Comparison of ENCODE assay signal across 13 cellular contexts in the genomic region with DNA sequence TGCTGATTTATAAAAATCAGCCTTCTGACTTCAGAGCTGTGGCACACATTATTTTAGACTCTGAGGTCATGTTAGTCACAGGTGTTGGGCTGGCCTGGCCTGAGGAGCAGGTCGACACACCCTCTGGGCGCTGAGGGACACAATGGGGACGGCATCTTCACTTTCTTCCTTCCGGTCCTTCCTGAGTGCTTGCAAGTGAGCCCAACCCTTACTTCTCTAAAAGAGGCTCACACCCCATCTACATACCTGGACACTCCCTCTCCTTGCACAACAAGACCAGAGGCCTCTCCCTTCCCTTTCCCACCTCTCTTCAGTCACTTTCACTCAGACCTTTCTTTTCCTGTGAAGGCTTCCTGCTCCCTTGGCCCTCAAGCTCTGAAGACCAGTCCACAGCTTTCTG.
A peak's percentile ranks its signal among the peaks of the same experiment; 100 is the strongest.
DNase-seq lines count a peak whose midpoint lies in the region; ATAC-seq and TF ChIP-seq lines count a peak whose summit lies in the region.
"Had no signal": no experiment of that assay in that cellular context is flagged by ENCODE, and none has a peak within 500 bp of the region (broad histone marks: within the 10 kb centered on the region; RNA-seq: fewer than 3 reads in every experiment).

No MANE protein-coding gene starts in this region.

- H3K27me3 ChIP-seq in PC-3 (ENCODE audit: low read length) (no peaks in the 10 kb centered on the region), endodermal cell (ENCODE audit: control insufficient read depth, insufficient read depth, low read length, poor library complexity, severe bottlenecking) (no peaks in the 10 kb centered on the region), sigmoid colon (no peaks in the 10 kb centered on the region)

- peaks cover 19% of the 10 kb centered on the region for H3K36me3 Mint-ChIP-seq in HFFc6 (ENCODE audit: low read depth)
- H3K36me3 Mint-ChIP-seq in endodermal cell (ENCODE audit: low read depth) = no peaks in the 10 kb centered on the region

- H3K9me3 ChIP-seq in PC-3 (ENCODE audit: low read length) (no peaks in the 10 kb centered on the region), endodermal cell (ENCODE audit: control insufficient read depth, low read length) (no peaks in the 10 kb centered on the region), sigmoid colon (no peaks in the 10 kb centered on the region)
- H3K9me3 ChIP-seq: thoracic aorta had no signal

- TF ChIP-seq CTCF in HFFc6 (IDR thresholded peaks at IDR 0.05) = no peak
- no peak for TF ChIP-seq CTCF in PC-3 (conservative IDR thresholded peaks at IDR 0.05; ENCODE audit: low read depth, low read length)
- no peak for TF ChIP-seq CTCF in endodermal cell (conservative IDR thresholded peaks at IDR 0.05)
- TF ChIP-seq CTCF in sigmoid colon (IDR thresholded peaks at IDR 0.05) = no peak

- no peaks in the 10 kb centered on the region for H3F3A ChIP-seq in PC-3 (ENCODE audit: low read length, unreplicated experiment)

- H3K36me3 ChIP-seq in PC-3 (ENCODE audit: low read depth, low read length) (no peaks in the 10 kb centered on the region), endodermal cell (ENCODE audit: control insufficient read depth, insufficient read depth, low read length) (no peaks in the 10 kb centered on the region), sigmoid colon (no peaks in the 10 kb centered on the region)
- H3K36me3 ChIP-seq: thoracic aorta had no signal

- no peak overlapping the region for H3K4me3 ChIP-seq in PC-3 (ENCODE audit: low read length)
- no peak overlapping the region for H3K4me3 ChIP-seq in endodermal cell (ENCODE audit: low read length)
- H3K4me3 ChIP-seq in sigmoid colon = no peak overlapping the region
- H3K4me3 ChIP-seq: GM23338, thoracic aorta had no signal

- peak overlapping the region; percentile 70 for H3K27ac Mint-ChIP-seq in HFFc6
- peak overlapping the region; percentile 80 for H3K27ac Mint-ChIP-seq in endodermal cell

- intact Hi-C loops in PC-3 (cut with micrococcal nuclease) (no loop called here), sigmoid colon (cut with DNase I) (no loop called here)

- CTCF ChIA-PET in PC-3 (lab: Charles Lee) = no interaction called here

- H3K4me1 ChIP-seq in PC-3 (ENCODE audit: insufficient read depth, low read length) (peaks cover 29% of the 10 kb centered on the region), endodermal cell (ENCODE audit: control insufficient read depth, insufficient read depth, low read length) (peaks cover 6% of the 10 kb centered on the region), sigmoid colon (peaks cover 0 to 72% (median 68%) of the 10 kb centered on the region in 4 donors)

- no peak for TF ChIP-seq EP300 in sigmoid colon (IDR thresholded peaks at IDR 0.05)

- ATAC-seq in PC-3 = peak; percentile 48
- ATAC-seq in HG02642 (IDR thresholded peaks at IDR 0.05; ENCODE audit: poor library complexity, unreplicated experiment) = no peak
- ATAC-seq in GM18870 (IDR thresholded peaks at IDR 0.05; ENCODE audit: unreplicated experiment) = no peak
- ATAC-seq: GM23338 had no signal

- H3K4me3 Mint-ChIP-seq in HFFc6 = no peak overlapping the region
- H3K4me3 Mint-ChIP-seq in endodermal cell = no peak overlapping the region
- H3K4me3 Mint-ChIP-seq: GM23338 had no signal

- peaks cover 3% of the 10 kb centered on the region for H3K27me3 Mint-ChIP-seq in HFFc6 (ENCODE audit: insufficient read depth)
- H3K27me3 Mint-ChIP-seq in endodermal cell (ENCODE audit: insufficient read depth) = no peaks in the 10 kb centered on the region

- no peaks in the 10 kb centered on the region for H4K20me1 ChIP-seq in PC-3 (ENCODE audit: low read length)

- 90 to 96% methylated on average over 4 of the region's 4 CpGs for WGBS in endodermal cell (ENCODE audit: insufficient coverage in 1 of 2, insufficient read length in 1 of 2), 2 experiments
- WGBS in sigmoid colon, 2 donors = 52 to 72% methylated on average over 4 of the region's 4 CpGs

- H3K4me2 ChIP-seq in PC-3 (ENCODE audit: low read length) = peak overlapping the region; percentile 16; the same call in 1 of the 2 replicates
- H3K4me2 ChIP-seq: GM23338 had no signal

- no peak overlapping the region for H2AFZ ChIP-seq in PC-3 (ENCODE audit: low read length)
- H2AFZ ChIP-seq: GM23338 had no signal

- no peaks in the 10 kb centered on the region for H3K9me3 Mint-ChIP-seq in HFFc6
- H3K9me3 Mint-ChIP-seq in endodermal cell = no peaks in the 10 kb centered on the region
- H3K9me3 Mint-ChIP-seq: GM23338 had no signal

- H3K4me1 Mint-ChIP-seq in HFFc6 (ENCODE audit: low read depth) = peaks cover 90% of the 10 kb centered on the region
- H3K4me1 Mint-ChIP-seq in endodermal cell = peaks cover 32% of the 10 kb centered on the region

- TF ChIP-seq POLR2A in sigmoid colon (IDR thresholded peaks at IDR 0.05) = no peak

- POLR2A ChIA-PET in PC-3 (lab: Charles Lee; ENCODE audit: unreplicated experiment) = interaction anchor here (0.6 kb wide), 1 partner anchor 502 kb away, joined by 3 read pairs; no protein-coding TSS in a partner anchor

- BruUV-seq in PC-3 (replicated peaks; lab: Mats Ljungman, UMichigan) = no TSS peak

- peaks cover 13% of the 10 kb centered on the region for H3K79me2 ChIP-seq in PC-3 (ENCODE audit: low read length)

- H3K9me2 ChIP-seq in PC-3 (replicated peaks; ENCODE audit: low read length) = no peaks in the 10 kb centered on the region

- no peak overlapping the region for H3K9ac ChIP-seq in PC-3 (ENCODE audit: low read length)
- no peak overlapping the region for H3K9ac ChIP-seq in endodermal cell (ENCODE audit: extremely low read depth, low read length, poor library complexity, severe bottlenecking)

- DNase-seq in HFFc6 = no peak
- peak; percentile 58 for DNase-seq in PC-3
- DNase-seq in endodermal cell = peak; percentile 36
- DNase-seq in sigmoid colon = peak; percentile 20
- DNase-seq in mesenteric fat pad (ENCODE audit: low spot score) = no peak
- DNase-seq in GOT3 (lab: John Stamatoyannopoulos, UW) = no peak
- DNase-seq: hippocampal formation; NCI-H187 treated with DMSO at 0.1 percent for 48 hours; NK-92 treated with Interleukin-12 subunit alpha and Interleukin-12 subunit beta, amount 100 ng/mL, for 24 hours had no signal

- H3K27ac ChIP-seq in PC-3 (ENCODE audit: low read length) = peak overlapping the region; percentile 37
- no peak overlapping the region for H3K27ac ChIP-seq in endodermal cell (ENCODE audit: low read depth, low read length)
- H3K27ac ChIP-seq in sigmoid colon = peak overlapping the region in 2 of 4 donors; percentile 66 to 73
- H3K27ac ChIP-seq: thoracic aorta had no signal

Comparison
In these comparisons a context has a peak if more than half of its experiments do, and no peak if none do; other contexts are left out.
1. DNase-seq: peak in PC-3 (single experiment), endodermal cell (single experiment) and sigmoid colon (single experiment); none in HFFc6 (single experiment), mesenteric fat pad (single experiment) and GOT3 (single experiment).